ENCODE assay signal across 8 cellular contexts in genomic region chr15:89335289-89336041, GRCh38. TPM values are rescaled to one million over a fixed set of nuclear protein-coding genes. Genes with fewer than 3 reads are reported as not detected.
DNase-seq lines count a peak whose midpoint lies in the region; ATAC-seq and TF ChIP-seq lines count a peak whose summit lies in the region.

No MANE protein-coding gene starts in this region.

- H3K4me1 ChIP-seq in SJSA1 (replicated peaks) (peaks cover 29% of the 10 kb centered on the region), neuron (ENCODE audit: insufficient read depth, low read length) (peaks cover 25% of the 10 kb centered on the region)

- DNase-seq in SJSA1 (ENCODE audit: low read depth in 1 of 2, low spot score in 2 of 2): no peak
- no peak for DNase-seq in epithelial cell of proximal tubule (ENCODE audit: low read depth)
- no peak for DNase-seq in NOMO-1 treated with dmso at 0.1 percent for 144 hours (lab: John Stamatoyannopoulos, UW; ENCODE audit: unreplicated experiment)
- no peak for DNase-seq in AG08395 (ENCODE audit: low spot score)

- H3K4me3 ChIP-seq in GM12875 (ENCODE audit: low read depth, low read length): peak overlapping the region; percentile 71
- peak overlapping the region; percentile 7 for H3K4me3 ChIP-seq in SJSA1
- peak overlapping the region; percentile 52 for H3K4me3 ChIP-seq in epithelial cell of proximal tubule (ENCODE audit: low read depth, low read length)
- H3K4me3 ChIP-seq in neuron (ENCODE audit: low read length): peak overlapping the region; percentile 50

- no peaks in the 10 kb centered on the region for H3K9me3 ChIP-seq in SJSA1 (replicated peaks)
- H3K9me3 ChIP-seq in neuron (ENCODE audit: low read length): no peaks in the 10 kb centered on the region

- no peak overlapping the region for H3K27ac ChIP-seq in SJSA1

- ATAC-seq in HG02852 (IDR thresholded peaks at IDR 0.05; ENCODE audit: unreplicated experiment) (peak; percentile 24), HG03571 (IDR thresholded peaks at IDR 0.05; ENCODE audit: unreplicated experiment) (no peak)

- H3K27me3 ChIP-seq in SJSA1 (replicated peaks) (no peaks in the 10 kb centered on the region), neuron (ENCODE audit: insufficient read depth, low read length) (peaks cover 6% of the 10 kb centered on the region)

- H2AFZ ChIP-seq in neuron (ENCODE audit: low read depth, low read length): no peak overlapping the region

- H3K36me3 ChIP-seq in SJSA1: peaks cover 40% of the 10 kb centered on the region
- H3K36me3 ChIP-seq in neuron (ENCODE audit: insufficient read depth, low read length): peaks cover 27% of the 10 kb centered on the region

- TF ChIP-seq CTCF in GM12875 (IDR thresholded peaks at IDR 0.05; ENCODE audit: borderline replicate concordance, insufficient read depth, low read depth, low read length) (no peak), epithelial cell of proximal tubule (conservative IDR thresholded peaks at IDR 0.05; ENCODE audit: low read depth, low read length) (no peak)

RNA-seq across cellular contexts. Expression of gene POLG, which starts 0.8 kb away (rescaled TPM):
- 54.9 and 71.0 TPM in 2 replicates for total RNA-seq in SJSA1 (2014; rRNA removed; shearing (Covaris generic))
- 84.6 and 85.9 TPM in 2 replicates for total RNA-seq in epithelial cell of proximal tubule

Comparison
In these comparisons a context has a peak if more than half of its experiments do, and no peak if none do; other contexts are left out.
1. H3K4me3 ChIP-seq: peak in every context shown above with its lines; median percentile 71 in GM12875; 52 in epithelial cell of proximal tubule; 50 in neuron; 7 in SJSA1.